Comparison of ENCODE assay signal across 20 cellular contexts in the genomic region with DNA sequence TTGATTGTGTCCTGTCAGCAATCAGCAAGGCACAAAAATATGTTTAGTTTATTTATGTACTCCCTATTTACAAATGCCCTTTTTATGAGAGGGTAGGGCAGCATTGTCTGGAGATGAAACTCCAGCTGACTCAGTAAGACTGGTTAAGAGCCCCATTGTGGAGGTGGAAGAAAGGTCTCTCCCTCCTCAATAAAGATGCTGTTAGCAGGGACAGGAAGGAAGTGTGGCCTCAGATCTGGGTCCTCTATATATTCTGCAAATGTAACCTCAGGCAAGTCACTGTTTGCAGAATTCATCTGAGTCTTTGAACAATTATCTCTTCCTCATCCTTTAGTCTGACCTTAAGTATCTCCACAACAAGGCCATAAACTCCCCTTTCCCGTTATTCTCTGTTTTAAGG. TPM values are rescaled to one million over a fixed set of nuclear protein-coding genes. Genes with fewer than 3 reads are reported as not detected.
DNase-seq lines count a peak whose midpoint lies in the region; ATAC-seq, FAIRE-seq and TF ChIP-seq lines count a peak whose summit lies in the region.
"Had no signal": no experiment of that assay in that cellular context is flagged by ENCODE, and none has a peak within 500 bp of the region (broad histone marks: within the 10 kb centered on the region; RNA-seq: fewer than 3 reads in every experiment).

No MANE protein-coding gene starts in this region.

- H3K9me3 ChIP-seq in CD8-positive, alpha-beta T cell (ENCODE audit: low read length) = no peaks in the 10 kb centered on the region
- no peaks in the 10 kb centered on the region for H3K9me3 ChIP-seq in T-helper 17 cell (ENCODE audit: control insufficient read depth, low read length, poor library complexity, severe bottlenecking)
- no peaks in the 10 kb centered on the region for H3K9me3 ChIP-seq in left lung
- H3K9me3 ChIP-seq: gastrocnemius medialis, pancreas, tibial artery had no signal

- intact Hi-C loops in CD8-positive, alpha-beta T cell (cut with DNase I, micrococcal nuclease) = loop anchor here in 1 of 2 experiments (5.0 kb wide), 1 partner anchor 38 kb away; no protein-coding TSS in a partner anchor
- intact Hi-C loops in left lung (cut with DNase I) = no loop called here

- no peaks in the 10 kb centered on the region for H3K27me3 Mint-ChIP-seq in CD8-positive, alpha-beta T cell (ENCODE audit: low read depth)
- H3K27me3 Mint-ChIP-seq in T-helper 17 cell = no peaks in the 10 kb centered on the region
- no peaks in the 10 kb centered on the region for H3K27me3 Mint-ChIP-seq in naive thymus-derived CD8-positive, alpha-beta T cell
- H3K27me3 Mint-ChIP-seq: IgD-negative memory B cell had no signal

- H3K4me1 Mint-ChIP-seq in CD8-positive, alpha-beta T cell (ENCODE audit: low read depth) = peaks cover 17% of the 10 kb centered on the region
- peaks cover 13% of the 10 kb centered on the region for H3K4me1 Mint-ChIP-seq in T-helper 17 cell
- H3K4me1 Mint-ChIP-seq in naive thymus-derived CD8-positive, alpha-beta T cell = peaks cover 12 to 20% (median 17%) of the 10 kb centered on the region in 4 donors

- no peak for TF ChIP-seq POLR2A in H54 (IDR thresholded peaks at IDR 0.05; ENCODE audit: low read depth, low read length)

- no peaks in the 10 kb centered on the region for H3K9me3 Mint-ChIP-seq in CD8-positive, alpha-beta T cell
- H3K9me3 Mint-ChIP-seq in naive thymus-derived CD8-positive, alpha-beta T cell = no peaks in the 10 kb centered on the region
- H3K9me3 Mint-ChIP-seq: IgD-negative memory B cell; T-helper 1 cell treated with Interleukin-12 subunit alpha and Interleukin-12 subunit beta and Interleukin-4 antibody, amounts not matched to agents 30 μg/mL and 1 μg/mL, for 36 hours had no signal

- TF ChIP-seq CTCF in CD8-positive, alpha-beta T cell (IDR thresholded peaks at IDR 0.05) = no peak
- TF ChIP-seq CTCF in left lung (IDR thresholded peaks at IDR 0.05) = no peak

- POLR2A ChIA-PET in CD8-positive, alpha-beta T cell (lab: Charles Lee) = no interaction called here
- POLR2A ChIA-PET in naive thymus-derived CD8-positive, alpha-beta T cell (lab: Charles Lee) = no interaction called here

- peak; percentile 27 for FAIRE-seq in H54 (lab: Jason Lieb, UNC)
- FAIRE-seq: colon, pancreas had no signal

- no peak overlapping the region for H3K27ac ChIP-seq in CD8-positive, alpha-beta T cell (ENCODE audit: low read depth, low read length)
- no peak overlapping the region for H3K27ac ChIP-seq in left lung
- H3K27ac ChIP-seq: C4-2B, gastrocnemius medialis, pancreas, tibial artery had no signal

- no peak for ATAC-seq in CD8-positive, alpha-beta T cell
- ATAC-seq in T-helper 17 cell (peak; percentile 65), left lung (no peak), GM21786 (IDR thresholded peaks at IDR 0.05; ENCODE audit: unreplicated experiment) (no peak)
- peak; percentile 42 to 87 for ATAC-seq in naive thymus-derived CD8-positive, alpha-beta T cell
- ATAC-seq: gastrocnemius medialis, left ventricle myocardium superior, pancreas had no signal

- H3K4me3 ChIP-seq in CD8-positive, alpha-beta T cell (ENCODE audit: low read depth, low read length) = no peak overlapping the region
- H3K4me3 ChIP-seq in left lung = no peak overlapping the region
- H3K4me3 ChIP-seq: gastrocnemius medialis, pancreas, tibial artery had no signal

- no peaks in the 10 kb centered on the region for H3K27me3 ChIP-seq in CD8-positive, alpha-beta T cell (ENCODE audit: insufficient read depth, low read length)
- no peaks in the 10 kb centered on the region for H3K27me3 ChIP-seq in left lung
- H3K27me3 ChIP-seq: gastrocnemius medialis, pancreas, tibial artery had no signal

- H3K4me1 ChIP-seq in CD8-positive, alpha-beta T cell (ENCODE audit: insufficient read depth, low read length) = peaks cover 16% of the 10 kb centered on the region
- no peaks in the 10 kb centered on the region for H3K4me1 ChIP-seq in left lung
- H3K4me1 ChIP-seq: gastrocnemius medialis, pancreas, tibial artery had no signal

- H3K36me3 Mint-ChIP-seq in CD8-positive, alpha-beta T cell = no peaks in the 10 kb centered on the region
- peaks cover 2% of the 10 kb centered on the region for H3K36me3 Mint-ChIP-seq in T-helper 17 cell (ENCODE audit: low read depth)
- no peaks in the 10 kb centered on the region for H3K36me3 Mint-ChIP-seq in naive thymus-derived CD8-positive, alpha-beta T cell

- no peaks in the 10 kb centered on the region for H3K36me3 ChIP-seq in CD8-positive, alpha-beta T cell (ENCODE audit: insufficient read depth, low read length)
- no peaks in the 10 kb centered on the region for H3K36me3 ChIP-seq in left lung
- H3K36me3 ChIP-seq: gastrocnemius medialis, pancreas had no signal

- no peak for DNase-seq in CD8-positive, alpha-beta T cell
- DNase-seq in H54 (ENCODE audit: insufficient read length, low spot score) (no peak), T-helper 17 cell (no peak), left lung (no peak)
- peak in 2 of 10 donors; percentile 13 to 23 for DNase-seq in naive thymus-derived CD8-positive, alpha-beta T cell
- no peak for DNase-seq in central memory CD4-positive, alpha-beta T cell
- DNase-seq: activated CD4-positive, CD25-positive, alpha-beta regulatory T cell treated with anti-CD3 and anti-CD28 coated beads, Interleukin-2, amount 50 U/mL, for 72 hours; anterior cingulate cortex; gastrocnemius medialis; GOT3; left ventricle myocardium superior; pancreas; stimulated activated CD4-positive, alpha-beta T cell treated with anti-CD3 and anti-CD28 coated beads, Interleukin-4, amount 100 ng/mL, for 24 hours; stimulated activated CD8-positive, alpha-beta memory T cell treated with anti-CD3 and anti-CD28 coated beads, Interleukin-4, amount 100 ng/mL, for 48 hours; tibial artery had no signal

- CTCF ChIA-PET in CD8-positive, alpha-beta T cell (lab: Charles Lee) = no interaction called here

- H3K27ac Mint-ChIP-seq in CD8-positive, alpha-beta T cell = peak overlapping the region; percentile 82
- H3K27ac Mint-ChIP-seq in T-helper 17 cell = peak overlapping the region; percentile 89
- peak overlapping the region; percentile 29 to 85 (median 76) for H3K27ac Mint-ChIP-seq in naive thymus-derived CD8-positive, alpha-beta T cell
- H3K27ac Mint-ChIP-seq: T-helper 1 cell treated with Interleukin-12 subunit alpha and Interleukin-12 subunit beta and Interleukin-4 antibody, amounts not matched to agents 30 μg/mL and 1 μg/mL, for 36 hours had no signal

- no peak overlapping the region for H3K4me3 Mint-ChIP-seq in CD8-positive, alpha-beta T cell
- peak overlapping the region; percentile 52 for H3K4me3 Mint-ChIP-seq in T-helper 17 cell
- H3K4me3 Mint-ChIP-seq in naive thymus-derived CD8-positive, alpha-beta T cell = peak overlapping the region in 4 of 10 donors; percentile 14 to 49 (median 32)
- H3K4me3 Mint-ChIP-seq: IgD-negative memory B cell; T-helper 1 cell treated with Interleukin-12 subunit alpha and Interleukin-12 subunit beta and Interleukin-4 antibody, amounts not matched to agents 30 μg/mL and 1 μg/mL, for 36 hours had no signal

RNA-seq across cellular contexts. Expression of gene TRAF1, which starts 48.3 kb away (rescaled TPM):
- total RNA-seq in CD8-positive, alpha-beta T cell = 10 to 100 TPM; 61.2 to 61.7 TPM
- total RNA-seq in T-helper 17 cell = 100 to 1,000 TPM; 103 to 118 TPM
- total RNA-seq in naive thymus-derived CD8-positive, alpha-beta T cell = 100 to 1,000 TPM; 125 to 126 TPM
- polyA plus RNA-seq in naive thymus-derived CD8-positive, alpha-beta T cell = 1 to 10 TPM; 3.7 to 7.0 (median 4.9) TPM
- 1 to 10 TPM; 4.4 to 6.8 TPM for total RNA-seq in left lung

Comparison
In these comparisons a context has a peak if more than half of its experiments do, and no peak if none do; other contexts are left out.
1. ATAC-seq: peak in T-helper 17 cell (single experiment) and naive thymus-derived CD8-positive, alpha-beta T cell (2 of 2); none in CD8-positive, alpha-beta T cell (single experiment), left lung (single experiment) and GM21786 (single experiment).
2. RNA of gene TRAF1, which starts 48.3 kb away (total RNA-seq): 125 to 126 TPM in naive thymus-derived CD8-positive, alpha-beta T cell, 103 to 118 TPM in T-helper 17 cell and 61.2 to 61.7 TPM in CD8-positive, alpha-beta T cell; 4.4 to 6.8 TPM in left lung; every median in the first group is over 4 times any median in the second.
3. Peak in every context shown above with its lines, with median percentiles within 50 percentile points of each other: H3K27ac Mint-ChIP-seq.